1 cellular context compared by ENCODE assay signal in genomic region chr10:31076589-31076988, GRCh38.
TF ChIP-seq lines count a peak whose summit lies in the region.

No MANE protein-coding gene starts in this region.

TF ChIP-seq in IMR-90, 13 proteins besides CTCF, POLR2A, EP300 and RAD21:
- TF ChIP-seq NFE2L2 (IDR thresholded peaks at IDR 0.05; ENCODE audit: low read depth, low read length) (no peak), BHLHE40 (IDR thresholded peaks at IDR 0.05; ENCODE audit: low read depth, low read length) (no peak), ELK1 (IDR thresholded peaks at IDR 0.05; ENCODE audit: borderline replicate concordance, low read depth, low read length) (no peak), MAFK (IDR thresholded peaks at IDR 0.05; ENCODE audit: low read depth, low read length) (no peak), RFX5 (IDR thresholded peaks at IDR 0.05; ENCODE audit: low read depth, low read length) (no peak), CHD1 (IDR thresholded peaks at IDR 0.05; ENCODE audit: low read depth, low read length) (no peak), MXI1 (IDR thresholded peaks at IDR 0.05; ENCODE audit: borderline replicate concordance, low read depth, low read length) (no peak)
